ENCODE assay signal across 8 cellular contexts in the genomic region with DNA sequence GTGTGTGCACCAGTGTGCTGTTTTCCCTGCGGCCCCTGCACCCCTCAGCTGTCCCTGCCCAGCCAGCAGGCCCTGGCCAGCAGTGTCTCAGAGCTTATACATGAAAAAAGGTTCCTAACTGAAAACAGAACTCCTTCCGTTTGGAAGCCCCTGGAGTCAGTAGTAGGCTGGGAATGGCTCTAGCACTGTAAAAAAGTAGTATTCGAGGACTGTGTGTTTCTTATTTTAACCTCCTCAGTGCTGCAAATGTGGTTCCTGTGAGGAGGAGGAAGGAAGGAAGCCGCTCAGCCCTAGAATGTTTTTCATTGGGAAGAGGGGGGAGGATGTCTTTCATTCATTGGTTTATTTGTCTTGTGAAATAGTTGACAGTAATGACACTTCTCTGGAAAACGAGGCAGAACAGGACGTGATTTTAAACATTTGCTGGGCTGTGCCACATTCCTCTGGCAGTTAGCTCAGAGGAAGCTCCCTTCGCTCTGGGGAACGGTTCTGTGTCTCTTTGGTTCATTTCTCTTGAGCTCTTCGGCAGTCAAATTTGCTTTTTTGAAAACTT.
DNase-seq lines count a peak whose midpoint lies in the region; ATAC-seq, FAIRE-seq and TF ChIP-seq lines count a peak whose summit lies in the region.

No MANE protein-coding gene starts in this region.

- peak; percentile 72 for DNase-seq in AG04449 (ENCODE audit: low read depth, low spot score)
- no peak for DNase-seq in GM12892 (ENCODE audit: insufficient read length)
- DNase-seq in SK-N-MC (ENCODE audit: low read depth, low spot score): peak; percentile 71
- peak; percentile 88 to 92 for DNase-seq in lung microvascular endothelial cell (ENCODE audit: low read depth in 2 of 2)
- peak in 1 of 2 donors; percentile 69 for DNase-seq in tibial nerve (ENCODE audit: low spot score in 2 of 2)

- peak overlapping the region; percentile 61 for H3K4me3 ChIP-seq in AG04449 (ENCODE audit: low read depth, low read length)
- H3K4me3 ChIP-seq in SK-N-MC: peak overlapping the region; percentile 93
- H3K4me3 ChIP-seq in duodenal mucosa (ENCODE audit: low read depth in 1 of 2, low read length in 2 of 2): peak overlapping the region; percentile 87 to 91
- H3K4me3 ChIP-seq in tibial nerve: peak overlapping the region; percentile 47 to 69 (median 61)

- POLR2A ChIA-PET in AG04449 (lab: Yijun Ruan, JAX): interaction anchor here (0.7 to 1.9 kb wide), 4 partner anchors 9 to 120 kb away, joined by 3 to 14 read pairs (median 8); no protein-coding TSS in a partner anchor

- peak overlapping the region; percentile 94 for H3K27ac ChIP-seq in SK-N-MC
- H3K27ac ChIP-seq in duodenal mucosa (ENCODE audit: low read depth, low read length): peak overlapping the region; percentile 91
- peak overlapping the region; percentile 82 to 94 (median 88) for H3K27ac ChIP-seq in tibial nerve

- ATAC-seq in GM18517 (IDR thresholded peaks at IDR 0.05; ENCODE audit: unreplicated experiment) (no peak), HG02852 (IDR thresholded peaks at IDR 0.05; ENCODE audit: unreplicated experiment) (no peak)

- CTCF ChIA-PET in AG04449 (lab: Yijun Ruan, JAX): interaction anchor here (0.8 to 1.6 kb wide), 4 partner anchors 10 to 145 kb away, joined by 3 to 4 read pairs (median 3); no protein-coding TSS in a partner anchor

- peak in 1 of 2 donors; percentile 91 for TF ChIP-seq EP300 in tibial nerve (IDR thresholded peaks at IDR 0.05)

- H3K27me3 ChIP-seq in duodenal mucosa (ENCODE audit: control insufficient read depth in 1 of 2, insufficient read depth in 2 of 2, low read length in 2 of 2) (no peaks in the 10 kb centered on the region), tibial nerve (no peaks in the 10 kb centered on the region)

- no peak for TF ChIP-seq CTCF in AG04449 (IDR thresholded peaks at IDR 0.05; ENCODE audit: insufficient read depth, low read length, missing control alignments)
- no peak for TF ChIP-seq CTCF in tibial nerve (IDR thresholded peaks at IDR 0.05)

- H3K4me1 ChIP-seq in duodenal mucosa (ENCODE audit: control insufficient read depth in 1 of 2, insufficient read depth in 2 of 2, low read length in 2 of 2): peaks cover 34 to 66% of the 10 kb centered on the region in 2 donors
- H3K4me1 ChIP-seq in tibial nerve: peaks cover 0 to 95% (median 66%) of the 10 kb centered on the region in 4 donors

- FAIRE-seq in GM12892 (lab: Jason Lieb, UNC): peak; percentile 33

- 3 to 4% methylated on average over 9 of the region's 9 CpGs for WGBS in tibial nerve, 2 donors

- no peaks in the 10 kb centered on the region for H3K9me3 ChIP-seq in SK-N-MC (ENCODE audit: low read depth, low read length)
- no peaks in the 10 kb centered on the region for H3K9me3 ChIP-seq in duodenal mucosa (ENCODE audit: control insufficient read depth in 1 of 2, low read length in 2 of 2)
- no peaks in the 10 kb centered on the region for H3K9me3 ChIP-seq in tibial nerve

- no peak; the same call in 1 of the 2 replicates for TF ChIP-seq POLR2A in GM12892 (IDR thresholded peaks at IDR 0.05; ENCODE audit: low read depth, low read length)
- peak in 1 of 2 donors; percentile 43 for TF ChIP-seq POLR2A in tibial nerve (IDR thresholded peaks at IDR 0.05)

- H3K36me3 ChIP-seq in SK-N-MC (ENCODE audit: insufficient read depth, low read length) (no peaks in the 10 kb centered on the region), duodenal mucosa (ENCODE audit: control insufficient read depth in 1 of 2, insufficient read depth in 2 of 2, low read length in 2 of 2) (no peaks in the 10 kb centered on the region), tibial nerve (no peaks in the 10 kb centered on the region)

- peak overlapping the region; percentile 88 for H3K9ac ChIP-seq in SK-N-MC (ENCODE audit: insufficient read length)
- H3K9ac ChIP-seq in duodenal mucosa (ENCODE audit: low read depth in 1 of 2, low read length in 2 of 2): peak overlapping the region; percentile 90 to 94
